ENCODE assay signal across 27 cellular contexts in genomic region chr2:241422350-241422749, GRCh38.
"Had no signal": no experiment of that assay in that cellular context is flagged by ENCODE, and none has a peak within 500 bp of the region (broad histone marks: within the 10 kb centered on the region; RNA-seq: fewer than 3 reads in every experiment).

No MANE protein-coding gene starts in this region.

- H3K27me3 ChIP-seq: heart right ventricle, hepatocyte, pancreas, sigmoid colon, spleen, tibial nerve, vagina had no signal

- H3K4me2 ChIP-seq: hepatocyte had no signal

- H3K27ac ChIP-seq: heart right ventricle, hepatocyte, lower lobe of right lung, pancreas, prostate gland, sigmoid colon, spleen, tibial nerve, vagina had no signal

- H3K4me1 ChIP-seq: heart right ventricle, lower lobe of right lung, pancreas, prostate gland, sigmoid colon, spleen, tibial nerve, vagina had no signal

- H3K4me3 ChIP-seq: heart right ventricle, hepatocyte, lower lobe of right lung, mucosa of descending colon, pancreas, prostate gland, sigmoid colon, spleen, tibial nerve, vagina had no signal

- H3K36me3 ChIP-seq: prostate gland had no signal

- H3K9me3 ChIP-seq: pancreas, prostate gland had no signal

- ATAC-seq: heart right ventricle; left ventricle myocardium superior; lower lobe of right lung; mucosa of descending colon; naive thymus-derived CD4-positive, alpha-beta T cell; pancreas; right cardiac atrium; stimulated activated memory B cell treated with anti-CD40 and anti-IgM and Interleukin-4, amounts not matched to agents 10 μg/mL and 1 μg/mL and 100 μg/mL, for 72 hours; stimulated activated naive CD8-positive, alpha-beta T cell treated with anti-CD3 and anti-CD28 coated beads, Interleukin-15, amount 100 ng/mL, for 72 hours had no signal

- DNase-seq: heart right ventricle; islet precursor cell; left ventricle myocardium superior; lower lobe of right lung; mammary epithelial cell; mesendoderm; midbrain; mucosa of descending colon; naive thymus-derived CD4-positive, alpha-beta T cell; nucleus accumbens; pancreas; posterior cingulate gyrus; retina; right cardiac atrium; sigmoid colon; small intestine; spleen; stimulated activated CD4-positive, alpha-beta T cell treated with anti-CD3 and anti-CD28 coated beads, Interleukin-4, amount 100 ng/mL, for 24 hours; stimulated activated CD8-positive, alpha-beta memory T cell treated with anti-CD3 and anti-CD28 coated beads, Interleukin-4, amount 100 ng/mL, for 48 hours; stimulated activated naive CD4-positive, alpha-beta T cell treated with Interleukin-2 at 50 U/mL for 16 hours; stimulated activated naive CD8-positive, alpha-beta T cell treated with anti-CD3 and anti-CD28 coated beads, Interleukin-15, amount 100 ng/mL, for 72 hours; substantia nigra had no signal

- H3K79me2 ChIP-seq: hepatocyte had no signal

- H2AFZ ChIP-seq: hepatocyte had no signal
